ENCODE assay signal across 8 cellular contexts in the genomic region with DNA sequence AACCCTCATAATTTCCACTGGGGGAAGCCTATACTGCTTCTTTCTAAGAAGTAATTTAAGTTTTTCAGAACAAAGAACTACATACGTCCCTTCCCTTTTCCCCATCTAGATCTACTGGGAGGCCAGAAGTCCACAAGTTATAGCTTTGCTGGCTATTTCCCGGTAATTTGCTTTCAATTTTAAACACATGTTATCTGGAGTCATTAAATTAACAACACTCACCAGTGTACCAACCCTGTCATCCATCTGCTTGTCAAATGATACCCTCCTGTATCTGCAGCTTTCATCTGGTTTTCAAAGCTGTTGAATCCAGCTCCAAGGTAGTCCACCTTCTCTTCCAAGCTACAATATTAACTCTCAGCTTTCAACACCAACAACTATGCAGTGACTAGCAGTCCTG.
"Had no signal": no experiment of that assay in that cellular context is flagged by ENCODE, and none has a peak within 500 bp of the region (broad histone marks: within the 10 kb centered on the region; RNA-seq: fewer than 3 reads in every experiment).

No MANE protein-coding gene starts in this region.

- H2AFZ ChIP-seq: GM23248 had no signal

- DNase-seq: GM23248, GOT3, H7, HFFc6 had no signal

- H3K9me3 ChIP-seq: HAP-1 had no signal

- H3K27ac ChIP-seq: GM23248, HL-60 had no signal

- ATAC-seq: HCT116, HepG2 had no signal

- FAIRE-seq: HepG2 had no signal

- H3K4me3 ChIP-seq: GM23248, HAP-1 had no signal

- H3K36me3 ChIP-seq: HAP-1 had no signal

- H3K4me1 ChIP-seq: HAP-1 had no signal
